ENCODE assay signal across 16 cellular contexts in the genomic region with DNA sequence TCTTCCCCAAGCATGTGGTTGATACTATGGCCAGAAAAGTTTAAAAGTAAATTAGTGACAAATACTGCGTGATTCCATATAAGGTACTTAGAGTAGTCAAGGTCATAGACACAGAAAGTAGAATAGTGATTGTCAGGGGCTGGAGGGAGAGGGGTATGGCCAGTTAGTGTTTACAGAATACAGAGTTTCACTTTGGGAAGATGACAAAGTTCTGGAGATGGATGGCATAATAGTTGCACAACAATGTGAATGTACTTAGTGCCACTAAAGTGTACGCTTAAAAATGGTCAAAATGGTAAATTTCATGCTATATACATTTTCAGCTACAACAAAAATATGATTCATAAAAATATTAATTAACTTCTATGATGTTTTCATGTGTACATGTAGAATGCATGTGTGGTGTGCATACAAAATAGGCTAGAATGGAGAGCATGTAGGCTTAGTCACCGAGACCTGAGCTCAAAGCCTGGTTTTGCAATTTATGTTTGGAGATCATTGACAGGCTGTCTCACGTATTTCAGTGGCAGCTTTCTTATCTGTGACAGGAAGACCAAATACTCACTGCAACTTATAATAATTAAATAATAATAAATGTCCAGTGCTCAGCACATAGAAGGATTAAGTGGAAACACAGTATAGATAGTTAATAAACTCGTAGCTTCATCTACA.
"Had no signal": no experiment of that assay in that cellular context is flagged by ENCODE, and none has a peak within 500 bp of the region (broad histone marks: within the 10 kb centered on the region; RNA-seq: fewer than 3 reads in every experiment).

No MANE protein-coding gene starts in this region.

- ATAC-seq: activated CD4-positive, alpha-beta T cell treated with anti-CD3 and anti-CD28 coated beads for 36 hours; activated CD8-positive, alpha-beta T cell treated with anti-CD3 and anti-CD28 coated beads for 36 hours; activated T-cell treated with anti-CD3 and anti-CD28 coated beads, Interleukin-2, amount 50 U/mL, for 72 hours; heart right ventricle; naive thymus-derived CD4-positive, alpha-beta T cell; stimulated activated memory B cell treated with anti-CD40 and anti-IgM and Interleukin-4, amounts not matched to agents 10 μg/mL and 1 μg/mL and 100 μg/mL, for 72 hours had no signal

- FAIRE-seq: endometrium had no signal

- H3K27me3 Mint-ChIP-seq: activated CD4-positive, alpha-beta T cell treated with anti-CD3 and anti-CD28 coated beads for 36 hours; activated CD8-positive, alpha-beta T cell treated with anti-CD3 and anti-CD28 coated beads for 36 hours; activated naive CD8-positive, alpha-beta T cell treated with anti-CD3 and anti-CD28 coated beads for 36 hours; stimulated activated memory B cell treated with anti-CD40 and anti-IgM and Interleukin-4, amounts not matched to agents 10 μg/mL and 1 μg/mL and 100 μg/mL, for 72 hours had no signal

- H3K4me1 Mint-ChIP-seq: activated CD4-positive, alpha-beta T cell treated with anti-CD3 and anti-CD28 coated beads for 36 hours; activated naive CD8-positive, alpha-beta T cell treated with anti-CD3 and anti-CD28 coated beads for 36 hours; naive thymus-derived CD4-positive, alpha-beta T cell; stimulated activated memory B cell treated with anti-CD40 and anti-IgM and Interleukin-4, amounts not matched to agents 10 μg/mL and 1 μg/mL and 100 μg/mL, for 72 hours had no signal

- H3K4me3 ChIP-seq: heart right ventricle, lung, right atrium auricular region, upper lobe of left lung had no signal

- H3K4me3 Mint-ChIP-seq: activated CD4-positive, alpha-beta T cell treated with anti-CD3 and anti-CD28 coated beads for 36 hours; activated CD8-positive, alpha-beta T cell treated with anti-CD3 and anti-CD28 coated beads for 36 hours; activated naive CD8-positive, alpha-beta T cell treated with anti-CD3 and anti-CD28 coated beads for 36 hours; activated T-cell treated with anti-CD3 and anti-CD28 coated beads, Interleukin-2, amount 50 U/mL, for 72 hours; naive thymus-derived CD4-positive, alpha-beta T cell; stimulated activated memory B cell treated with anti-CD40 and anti-IgM and Interleukin-4, amounts not matched to agents 10 μg/mL and 1 μg/mL and 100 μg/mL, for 72 hours had no signal

- DNase-seq: activated CD4-positive, alpha-beta T cell treated with anti-CD3 and anti-CD28 coated beads for 36 hours; activated CD8-positive, alpha-beta memory T cell treated with anti-CD3 and anti-CD28 coated beads, Interleukin-2, amount 50 U/mL, for 4 hours; activated CD8-positive, alpha-beta T cell treated with anti-CD3 and anti-CD28 coated beads for 36 hours; activated gamma-delta T cell treated with Interleukin-2 at 50 U/mL for 16 hours; activated naive CD8-positive, alpha-beta T cell treated with anti-CD3 and anti-CD28 coated beads for 36 hours; activated T-cell treated with anti-CD3 and anti-CD28 coated beads, Interleukin-2, amount 50 U/mL, for 72 hours; brain microvascular endothelial cell; heart right ventricle; naive thymus-derived CD4-positive, alpha-beta T cell; stimulated activated CD4-positive, alpha-beta T cell treated with anti-CD3 and anti-CD28 coated beads, Interleukin-1b, Interleukin-23, amount 100 ng/mL, for 48 hours; T-helper 9 cell; upper lobe of left lung had no signal

- H3K27ac ChIP-seq: brain microvascular endothelial cell, heart right ventricle, right atrium auricular region, upper lobe of left lung had no signal

- H3K4me1 ChIP-seq: right atrium auricular region, upper lobe of left lung had no signal

- H3K36me3 Mint-ChIP-seq: activated naive CD8-positive, alpha-beta T cell treated with anti-CD3 and anti-CD28 coated beads for 36 hours; naive thymus-derived CD4-positive, alpha-beta T cell; stimulated activated memory B cell treated with anti-CD40 and anti-IgM and Interleukin-4, amounts not matched to agents 10 μg/mL and 1 μg/mL and 100 μg/mL, for 72 hours had no signal

- H3K36me3 ChIP-seq: brain microvascular endothelial cell, heart right ventricle, right atrium auricular region, upper lobe of left lung had no signal

- H3K9me3 Mint-ChIP-seq: activated CD8-positive, alpha-beta T cell treated with anti-CD3 and anti-CD28 coated beads for 36 hours; activated naive CD8-positive, alpha-beta T cell treated with anti-CD3 and anti-CD28 coated beads for 36 hours; activated T-cell treated with anti-CD3 and anti-CD28 coated beads, Interleukin-2, amount 50 U/mL, for 72 hours; naive thymus-derived CD4-positive, alpha-beta T cell; stimulated activated memory B cell treated with anti-CD40 and anti-IgM and Interleukin-4, amounts not matched to agents 10 μg/mL and 1 μg/mL and 100 μg/mL, for 72 hours had no signal

- H3K27me3 ChIP-seq: brain microvascular endothelial cell, heart right ventricle, right atrium auricular region, upper lobe of left lung had no signal

- H3K9me3 ChIP-seq: heart right ventricle, right atrium auricular region, upper lobe of left lung had no signal

- H3K27ac Mint-ChIP-seq: activated CD4-positive, alpha-beta T cell treated with anti-CD3 and anti-CD28 coated beads for 36 hours; activated CD8-positive, alpha-beta T cell treated with anti-CD3 and anti-CD28 coated beads for 36 hours; activated naive CD8-positive, alpha-beta T cell treated with anti-CD3 and anti-CD28 coated beads for 36 hours; activated T-cell treated with anti-CD3 and anti-CD28 coated beads, Interleukin-2, amount 50 U/mL, for 72 hours; naive thymus-derived CD4-positive, alpha-beta T cell; stimulated activated memory B cell treated with anti-CD40 and anti-IgM and Interleukin-4, amounts not matched to agents 10 μg/mL and 1 μg/mL and 100 μg/mL, for 72 hours had no signal
